In the genomic region with DNA sequence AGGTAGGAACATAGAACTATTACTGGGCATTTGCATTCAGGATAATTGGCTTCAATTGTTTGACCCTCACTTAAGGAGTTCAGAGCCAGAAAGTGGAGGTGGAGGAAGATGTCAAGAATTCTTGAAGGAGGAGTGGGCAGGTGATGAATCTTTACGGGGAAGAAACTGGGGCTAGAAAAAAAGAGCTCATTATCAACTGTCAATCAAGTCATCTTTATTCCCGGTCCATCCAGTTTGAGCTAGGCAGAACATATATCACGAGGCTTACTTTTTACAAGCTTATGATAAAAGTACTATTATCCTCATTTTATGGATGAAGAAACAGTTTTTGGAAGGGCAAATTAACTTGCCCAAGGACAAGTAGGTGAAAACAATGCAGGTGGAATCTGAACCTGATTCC, we compare ENCODE assay signal across 23 cellular contexts. TPM values are rescaled to one million over a fixed set of nuclear protein-coding genes. Genes with fewer than 3 reads are reported as not detected.
"Had no signal": no experiment of that assay in that cellular context is flagged by ENCODE, and none has a peak within 500 bp of the region (broad histone marks: within the 10 kb centered on the region; RNA-seq: fewer than 3 reads in every experiment).

No MANE protein-coding gene starts in this region.

- H3K4me1 ChIP-seq: SJCRH30 had no signal

- ATAC-seq: Panc1, PC-3, Right ventricle myocardium inferior, SK-N-SH treated with all-trans-retinoic acid at 6 μM for 48 hours had no signal

- H3K27me3 ChIP-seq: MG63, SJCRH30 had no signal

- H3K27ac ChIP-seq: SJCRH30 had no signal

- DNase-seq: Karpas-422, KG1, MG63, NCI-H1092, NCI-H1436, NCI-H187, NCI-H2029 treated with DMSO at 0.1 percent for 48 hours, NCI-H2171, NCI-H226, NCI-H446, NCI-H510A, NCI-H524 treated with DMSO at 0.1 percent for 48 hours, NCI-H69, NCI-H774, PC-3, SHP77 treated with DMSO at 0.1 percent for 48 hours, SJCRH30 had no signal

- H3K9me3 ChIP-seq: MG63, SJCRH30 had no signal

- H3K4me3 ChIP-seq: MG63, SJCRH30 had no signal

RNA-seq across cellular contexts. Expression of a gene that starts 34.0 kb away (rescaled TPM):
- total RNA-seq: HT-29; PC-3; Right ventricle myocardium inferior; RPMI7951; SJCRH30; T-helper 1 cell treated with Interleukin-12 subunit alpha and Interleukin-12 subunit beta and Interleukin-4 antibody, amounts not matched to agents 30 ng/mL and 1 ng/mL, for 36 hours had no signal
